Comparison of ENCODE assay signal across 34 cellular contexts in the genomic region with DNA sequence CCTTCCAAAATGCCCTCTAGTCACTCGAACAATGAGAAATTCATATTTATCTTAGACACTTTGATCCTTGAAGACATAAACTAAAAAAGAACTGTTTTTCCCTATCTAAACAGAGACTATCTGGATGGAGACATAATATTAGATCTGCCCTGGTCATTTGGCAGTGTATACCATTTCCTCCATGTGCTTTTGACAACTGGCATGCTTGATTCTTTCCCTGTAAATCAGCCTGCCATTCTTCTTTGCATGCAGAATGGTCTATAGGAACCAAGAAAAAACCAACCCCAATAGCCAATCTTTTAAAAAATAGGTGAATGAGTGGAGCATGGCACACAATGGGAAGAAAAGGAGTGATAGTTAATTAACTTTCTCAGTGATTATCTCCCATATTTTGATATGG.
"Had no signal": no experiment of that assay in that cellular context is flagged by ENCODE, and none has a peak within 500 bp of the region (broad histone marks: within the 10 kb centered on the region; RNA-seq: fewer than 3 reads in every experiment).

No MANE protein-coding gene starts in this region.

- H3K4me3 ChIP-seq: adrenal gland, ascending aorta, body of pancreas, breast epithelium, cardiac muscle cell had no signal

- DNase-seq: activated effector memory CD4-positive, alpha-beta T cell treated with anti-CD3 and anti-CD28 coated beads, Interleukin-2, amount 50 U/mL, for 16 hours; activated effector memory CD4-positive, alpha-beta T cell treated with Interleukin-2 at 50 U/mL for 16 hours; activated gamma-delta T cell; activated gamma-delta T cell treated with Interleukin-2 at 50 U/mL for 16 hours; activated naive CD4-positive, alpha-beta T cell; activated naive CD4-positive, alpha-beta T cell treated with anti-CD3 and anti-CD28 coated beads for 36 hours; activated naive CD4-positive, alpha-beta T cell treated with anti-CD3 and anti-CD28 coated beads, Interleukin-2, amount 10 ng/mL, durations not matched to agents 7 days and 5 days; activated naive CD4-positive, alpha-beta T cell treated with anti-CD3 and anti-CD28 coated beads, Interleukin-2, amount 50 U/mL, for 16 hours; activated naive CD4-positive, alpha-beta T cell treated with Interleukin-2 at 50 U/mL for 16 hours; activated naive CD8-positive, alpha-beta T cell treated with anti-CD3 and anti-CD28 coated beads for 36 hours; activated naive CD8-positive, alpha-beta T cell treated with anti-CD3 and anti-CD28 coated beads, Interleukin-2, amount 10 ng/mL, durations not matched to agents 7 days and 5 days; activated naive CD8-positive, alpha-beta T cell treated with anti-CD3 and anti-CD28 coated beads, Interleukin-2, amount 50 U/mL, for 24 hours; activated T-cell treated with anti-CD3 and anti-CD28 coated beads, Interleukin-2, amount 50 U/mL, for 1 hour; activated T-cell treated with anti-CD3 and anti-CD28 coated beads, Interleukin-2, amount 50 U/mL, for 24 hours; activated T-cell treated with anti-CD3 and anti-CD28 coated beads, Interleukin-2, amount 50 U/mL, for 4 hours; activated T-cell treated with anti-CD3 and anti-CD28 coated beads, Interleukin-2, amount 50 U/mL, for 48 hours; activated T-cell treated with anti-CD3 and anti-CD28 coated beads, Interleukin-2, amount 50 U/mL, for 72 hours; adrenal gland; amniotic stem cell; amygdala; anterior cingulate cortex; aorta; body of pancreas; brain microvascular endothelial cell; caudate nucleus; central memory CD4-positive, alpha-beta T cell; cerebellar nuclear complex had no signal

- ATAC-seq: activated naive CD4-positive, alpha-beta T cell treated with anti-CD3 and anti-CD28 coated beads, Interleukin-2, amount 50 U/mL, for 72 hours; activated naive CD8-positive, alpha-beta T cell treated with anti-CD3 and anti-CD28 coated beads, Interleukin-2, amount 50 U/mL, for 24 hours; activated T-cell treated with anti-CD3 and anti-CD28 coated beads, Interleukin-2, amount 50 U/mL, for 4 hours; activated T-cell treated with anti-CD3 and anti-CD28 coated beads, Interleukin-2, amount 50 U/mL, for 72 hours; activated T-helper 17 cell treated with anti-CD3 and anti-CD28 coated beads, Interleukin-2, amount 50 U/mL, for 72 hours; body of pancreas had no signal

- H3K9me3 ChIP-seq: adrenal gland, ascending aorta, body of pancreas, breast epithelium had no signal

- H3K4me1 ChIP-seq: adrenal gland, ascending aorta, body of pancreas, breast epithelium had no signal

- H3K36me3 ChIP-seq: adrenal gland, ascending aorta, brain microvascular endothelial cell, breast epithelium, cardiac muscle cell had no signal

- H3K27ac ChIP-seq: adrenal gland, ascending aorta, body of pancreas, brain microvascular endothelial cell, breast epithelium, cardiac muscle cell had no signal

- FAIRE-seq: astrocyte, bronchial epithelial cell had no signal

- H3K27me3 ChIP-seq: adrenal gland, ascending aorta, body of pancreas, brain microvascular endothelial cell, breast epithelium, cardiac muscle cell had no signal
